In the genomic region with DNA sequence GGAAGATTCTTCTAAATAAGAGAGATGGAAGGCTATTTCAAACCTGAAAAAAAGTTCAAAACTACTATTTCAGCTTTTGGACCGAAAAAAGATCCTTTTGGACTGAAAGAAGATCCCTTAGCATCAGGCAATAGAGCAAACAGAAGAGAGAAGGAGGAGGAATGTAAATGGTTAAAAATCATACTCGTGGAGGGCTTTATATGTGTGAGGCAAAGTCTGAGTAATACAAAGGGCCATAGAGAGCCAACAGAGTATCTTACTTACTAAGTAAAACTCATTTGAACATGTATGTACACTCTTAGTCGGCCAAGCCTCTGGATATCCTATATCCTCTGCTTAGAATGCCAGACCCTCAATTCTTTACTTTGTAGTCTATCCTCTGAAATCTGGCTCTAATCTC, we compare ENCODE assay signal across 14 cellular contexts. TPM values are rescaled to one million over a fixed set of nuclear protein-coding genes. Genes with fewer than 3 reads are reported as not detected.
DNase-seq lines count a peak whose midpoint lies in the region; ATAC-seq and TF ChIP-seq lines count a peak whose summit lies in the region.
"Had no signal": no experiment of that assay in that cellular context is flagged by ENCODE, and none has a peak within 500 bp of the region (broad histone marks: within the 10 kb centered on the region; RNA-seq: fewer than 3 reads in every experiment).

No MANE protein-coding gene starts in this region.

- H3K4me3 Mint-ChIP-seq in activated B cell treated with CpG ODN at 0.5 μM for 24 hours (no peak overlapping the region), mesothelial cell of epicardium (no peak overlapping the region), CD14-positive monocyte (no peak overlapping the region)
- H3K4me3 Mint-ChIP-seq: activated CD4-positive, alpha-beta T cell treated with anti-CD3 and anti-CD28 coated beads, Interleukin-2, amount 10 ng/mL, durations not matched to agents 7 days and 5 days; H9; T-cell had no signal

- no peak for TF ChIP-seq EP300 in stomach (IDR thresholded peaks at IDR 0.05)

- TF ChIP-seq POLR2A in esophagus squamous epithelium (IDR thresholded peaks at IDR 0.05), result no peak
- no peak for TF ChIP-seq POLR2A in stomach (IDR thresholded peaks at IDR 0.05)

- ATAC-seq in activated B cell treated with CpG ODN at 0.5 μM for 24 hours (ENCODE audit: low read depth), result no peak
- ATAC-seq: T-cell had no signal

- CTCF ChIA-PET in activated B cell treated with CpG ODN at 0.5 μM for 24 hours (lab: Charles Lee), result no interaction called here

- H3K9me3 Mint-ChIP-seq in activated B cell treated with CpG ODN at 0.5 μM for 24 hours, result no peaks in the 10 kb centered on the region
- H3K9me3 Mint-ChIP-seq in mesothelial cell of epicardium, result no peaks in the 10 kb centered on the region
- H3K9me3 Mint-ChIP-seq in CD14-positive monocyte, result peaks cover 0 to 2% (median 0%) of the 10 kb centered on the region in 7 donors
- H3K9me3 Mint-ChIP-seq: activated CD4-positive, alpha-beta T cell treated with anti-CD3 and anti-CD28 coated beads, Interleukin-2, amount 10 ng/mL, durations not matched to agents 7 days and 5 days; H9; T-cell had no signal

- POLR2A ChIA-PET in activated B cell treated with CpG ODN at 0.5 μM for 24 hours (lab: Charles Lee), result interaction anchor here (1.3 kb wide), 1 partner anchor 56 kb away, joined by 3 read pairs; no protein-coding TSS in a partner anchor

- H3K36me3 Mint-ChIP-seq in activated B cell treated with CpG ODN at 0.5 μM for 24 hours (ENCODE audit: low read depth), result peaks cover 82% of the 10 kb centered on the region
- peaks cover 41% of the 10 kb centered on the region for H3K36me3 Mint-ChIP-seq in mesothelial cell of epicardium
- peaks cover 67 to 84% of the 10 kb centered on the region in 2 donors for H3K36me3 Mint-ChIP-seq in CD14-positive monocyte

- H3K27ac Mint-ChIP-seq in activated B cell treated with CpG ODN at 0.5 μM for 24 hours (peak overlapping the region; percentile 41), mesothelial cell of epicardium (peak overlapping the region; percentile 23), CD14-positive monocyte (no peak overlapping the region)
- H3K27ac Mint-ChIP-seq: activated CD4-positive, alpha-beta T cell treated with anti-CD3 and anti-CD28 coated beads, Interleukin-2, amount 10 ng/mL, durations not matched to agents 7 days and 5 days; T-cell had no signal

- H3K36me3 ChIP-seq in esophagus squamous epithelium (peaks cover 0 to 92% (median 4%) of the 10 kb centered on the region in 3 donors), stomach (peaks cover 38 to 93% (median 85%) of the 10 kb centered on the region in 4 donors)

- H3K9me3 ChIP-seq in esophagus squamous epithelium (no peaks in the 10 kb centered on the region), stomach (no peaks in the 10 kb centered on the region)

- H3K27me3 Mint-ChIP-seq in activated B cell treated with CpG ODN at 0.5 μM for 24 hours (no peaks in the 10 kb centered on the region), mesothelial cell of epicardium (ENCODE audit: low read depth) (no peaks in the 10 kb centered on the region), CD14-positive monocyte (ENCODE audit: low read depth in 3 of 3) (no peaks in the 10 kb centered on the region)
- H3K27me3 Mint-ChIP-seq: activated CD4-positive, alpha-beta T cell treated with anti-CD3 and anti-CD28 coated beads, Interleukin-2, amount 10 ng/mL, durations not matched to agents 7 days and 5 days; T-cell had no signal

- H3K27me3 ChIP-seq in esophagus squamous epithelium, result no peaks in the 10 kb centered on the region
- no peaks in the 10 kb centered on the region for H3K27me3 ChIP-seq in stomach

- H3K27ac ChIP-seq in esophagus squamous epithelium (peak overlapping the region; percentile 2 to 74 (median 62)), stomach (peak overlapping the region in 3 of 5 donors; percentile 60 to 66 (median 63))
- H3K27ac ChIP-seq: C4-2B had no signal

- H3K4me3 ChIP-seq in esophagus squamous epithelium (no peak overlapping the region), stomach (no peak overlapping the region)

- intact Hi-C loops in activated B cell treated with CpG ODN at 0.5 μM for 24 hours (cut with micrococcal nuclease), result no loop called here
- intact Hi-C loops in esophagus squamous epithelium (cut with DNase I), result no loop called here
- intact Hi-C loops in stomach (cut with DNase I; ENCODE audit: low total_unique reads), result no loop called here
- intact Hi-C loops in CD14-positive monocyte (cut with micrococcal nuclease), result no loop called here

- TF ChIP-seq CTCF in activated B cell treated with CpG ODN at 0.5 μM for 24 hours (IDR thresholded peaks at IDR 0.05), result no peak
- no peak for TF ChIP-seq CTCF in esophagus squamous epithelium (IDR thresholded peaks at IDR 0.05)
- TF ChIP-seq CTCF in mesothelial cell of epicardium (IDR thresholded peaks at IDR 0.05; ENCODE audit: unreplicated experiment), result no peak
- no peak for TF ChIP-seq CTCF in stomach (IDR thresholded peaks at IDR 0.05)
- TF ChIP-seq CTCF in CD14-positive monocyte (IDR thresholded peaks at IDR 0.05), result no peak

- H3K4me1 ChIP-seq in esophagus squamous epithelium, result peaks cover 0 to 13% (median 0%) of the 10 kb centered on the region in 3 donors
- peaks cover 0 to 19% (median 6%) of the 10 kb centered on the region in 4 donors for H3K4me1 ChIP-seq in stomach

- WGBS in esophagus squamous epithelium, 2 donors, result 46 to 55% methylated on average over 3 of the region's 3 CpGs
- WGBS in stomach, 5 donors, result 56 to 70% (median 63%) methylated on average over 3 of the region's 3 CpGs

- DNase-seq in activated B cell treated with CpG ODN at 0.5 μM for 24 hours (no peak), esophagus squamous epithelium (lab: John Stamatoyannopoulos, UW) (no peak), mesothelial cell of epicardium (ENCODE audit: low spot score in 2 of 2, unreplicated experiment in 2 of 2) (no peak), stomach (no peak), DMS53 treated with DMSO at 0.1 percent for 48 hours (lab: John Stamatoyannopoulos, UW; ENCODE audit: unreplicated experiment) (no peak), amniotic stem cell (lab: John Stamatoyannopoulos, UW) (no peak), CD14-positive monocyte (ENCODE audit: low spot score) (no peak), HPDE6-E6E7 (ENCODE audit: extremely low spot score) (no peak)
- DNase-seq: activated CD4-positive, alpha-beta T cell treated with anti-CD3 and anti-CD28 coated beads, Interleukin-2, amount 10 ng/mL, durations not matched to agents 7 days and 5 days; H9; stimulated activated CD4-positive, alpha-beta T cell treated with anti-CD3 and anti-CD28 coated beads, Interleukin-2, amount 100 ng/mL, for 24 hours; stimulated activated naive CD4-positive, alpha-beta T cell; T-cell had no signal

- no peaks in the 10 kb centered on the region for H3K4me1 Mint-ChIP-seq in activated B cell treated with CpG ODN at 0.5 μM for 24 hours
- H3K4me1 Mint-ChIP-seq in mesothelial cell of epicardium, result peaks cover 9% of the 10 kb centered on the region
- H3K4me1 Mint-ChIP-seq in CD14-positive monocyte, result no peaks in the 10 kb centered on the region
- H3K4me1 Mint-ChIP-seq: activated CD4-positive, alpha-beta T cell treated with anti-CD3 and anti-CD28 coated beads, Interleukin-2, amount 10 ng/mL, durations not matched to agents 7 days and 5 days; T-cell had no signal

RNA-seq across cellular contexts. Expression of a gene that starts 55.7 kb away (rescaled TPM):
- total RNA-seq in activated B cell treated with CpG ODN at 0.5 μM for 24 hours, result 147 and 156 TPM in 2 replicates
- 10 to 100 TPM; 58.3 to 98.0 (median 65.3) TPM for total RNA-seq in esophagus squamous epithelium
- total RNA-seq in mesothelial cell of epicardium, result 19.6 to 21.7 TPM (median 21.6 TPM) in 3 replicates
- 100 to 1,000 TPM in 2 of 5 donors, 10 to 100 TPM in 3; 14.8 to 216 (median 66.5) TPM for total RNA-seq in stomach
- 10 to 100 TPM; 14.6 to 30.7 (median 17.9) TPM for polyA plus RNA-seq in stomach
- 10 to 100 TPM; 26.0 to 40.4 TPM for polyA plus RNA-seq in CD14-positive monocyte

Comparison
In these comparisons a context has a peak if more than half of its experiments do, and no peak if none do; other contexts are left out.
1. H3K27ac Mint-ChIP-seq: peak in activated B cell treated with CpG ODN at 0.5 μM for 24 hours (single experiment) and mesothelial cell of epicardium (single experiment); none in CD14-positive monocyte (0 of 7).